ENCODE assay signal across 34 cellular contexts in the genomic region with DNA sequence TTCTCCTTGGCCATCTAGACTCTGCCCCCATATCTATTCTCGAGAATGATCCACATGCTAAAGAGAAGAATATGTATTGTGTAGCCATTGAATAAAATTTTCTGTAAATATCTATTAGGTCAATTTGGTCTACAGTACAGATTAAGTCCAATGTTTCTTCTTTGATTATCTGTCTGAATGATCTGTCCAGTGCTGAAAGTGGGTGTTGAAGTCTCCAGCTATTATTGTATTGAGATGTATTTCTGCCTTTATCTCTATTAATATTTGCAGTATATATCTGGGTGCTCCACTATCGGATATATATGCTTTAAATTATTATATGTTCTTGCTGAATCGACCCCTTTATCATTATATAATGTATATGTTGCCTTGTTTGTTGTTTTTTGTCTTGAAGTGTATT.
A peak's percentile ranks its signal among the peaks of the same experiment; 100 is the strongest.
DNase-seq lines count a peak whose midpoint lies in the region; ATAC-seq, FAIRE-seq and TF ChIP-seq lines count a peak whose summit lies in the region.
"Had no signal": no experiment of that assay in that cellular context is flagged by ENCODE, and none has a peak within 500 bp of the region (broad histone marks: within the 10 kb centered on the region; RNA-seq: fewer than 3 reads in every experiment).

No MANE protein-coding gene starts in this region.

- H3K27ac ChIP-seq in A549, result no peak overlapping the region
- H3K27ac ChIP-seq: 22Rv1; BLaER1; BLaER1 treated with 17β-estradiol and CSF1 and Interleukin-3, amounts not matched to agents 10 nM and 100 nM; C4-2B had no signal

- TF ChIP-seq RAD21 in A549 (conservative IDR thresholded peaks at IDR 0.05 in 1 of 2, IDR thresholded peaks at IDR 0.05 in 1 of 2) (no peak), Ishikawa (IDR thresholded peaks at IDR 0.05; ENCODE audit: low read depth) (no peak)

- 3% methylated on average over 3 of the region's 3 CpGs for WGBS in A549 (ENCODE audit: missing lambda C conversion rate)

- TF ChIP-seq POLR2A in A549 (IDR thresholded peaks at IDR 0.05; ENCODE audit: low read length), result no peak

- POLR2A ChIA-PET in A549 (lab: Yijun Ruan, JAX), result no interaction called here

- TF ChIP-seq CTCF in A549 (IDR thresholded peaks at IDR 0.05) (no peak), choroid plexus epithelial cell (conservative IDR thresholded peaks at IDR 0.05; ENCODE audit: low read depth, low read length) (no peak)

- H3K9me3 ChIP-seq in A549, result no peaks in the 10 kb centered on the region
- H3K9me3 ChIP-seq: BE2C; BLaER1; BLaER1 treated with 17β-estradiol and CSF1 and Interleukin-3, amounts not matched to agents 10 nM and 100 nM; Caco-2 had no signal

- ATAC-seq in A549 (no peak), GM21367 (IDR thresholded peaks at IDR 0.05; ENCODE audit: unreplicated experiment) (no peak)
- ATAC-seq: CD8-positive, alpha-beta T cell had no signal

- TF ChIP-seq EP300 in A549 (IDR thresholded peaks at IDR 0.05) (no peak), Ishikawa (IDR thresholded peaks at IDR 0.05; ENCODE audit: borderline replicate concordance) (no peak)

- DNase-seq in A549 (ENCODE audit: low read depth in 1 of 2, low spot score in 1 of 2), result no peak
- peak; percentile 14 for DNase-seq in choroid plexus epithelial cell (ENCODE audit: low read depth)
- DNase-seq in iris pigment epithelial cell (ENCODE audit: low read depth), result peak; percentile 4
- no peak for DNase-seq in activated CD8-positive, alpha-beta memory T cell treated with anti-CD3 and anti-CD28 coated beads, Interleukin-2, amount 50 U/mL, for 4 hours
- DNase-seq in NCI-H1417 (lab: John Stamatoyannopoulos, UW), result no peak
- DNase-seq in effector CD8-positive, alpha-beta T cell (lab: John Stamatoyannopoulos, UW), result no peak
- DNase-seq: 8988T; ACHN; AML-193; BE2C; C1 segment of cervical spinal cord; Caco-2; Calu3; CD4-positive, alpha-beta memory T cell; CD4-positive, alpha-beta T cell; CD4-positive, CD25-positive, alpha-beta regulatory T cell; CD8-positive, alpha-beta memory T cell; CD8-positive, alpha-beta T cell; COR-L47; DMS 273 treated with DMSO at 0.1 percent for 48 hours; DMS153; DMS53; DMS79; DMS79 treated with DMSO at 0.1 percent for 48 hours; DND-41; EL had no signal

- H3K4me3 ChIP-seq in A549, result no peak overlapping the region
- no peak overlapping the region for H3K4me3 ChIP-seq in choroid plexus epithelial cell (ENCODE audit: low read depth, low read length)
- H3K4me3 ChIP-seq: BLaER1; BLaER1 treated with 17β-estradiol and CSF1 and Interleukin-3, amounts not matched to agents 10 nM and 100 nM had no signal

- no peak overlapping the region for H3K4me2 ChIP-seq in A549
- H3K4me2 ChIP-seq: BLaER1; BLaER1 treated with 17β-estradiol and CSF1 and Interleukin-3, amounts not matched to agents 10 nM and 100 nM had no signal

- FAIRE-seq in A549 (lab: Jason Lieb, UNC), result no peak
- FAIRE-seq: A204.1, D721Med had no signal

- CTCF ChIA-PET in A549 (lab: Yijun Ruan, JAX), result no interaction called here

- no peaks in the 10 kb centered on the region for H3K4me1 ChIP-seq in A549
- H3K4me1 ChIP-seq: BE2C; BLaER1; BLaER1 treated with 17β-estradiol and CSF1 and Interleukin-3, amounts not matched to agents 10 nM and 100 nM; Caco-2 had no signal

TF ChIP-seq in A549, 52 proteins besides CTCF, POLR2A, EP300 and RAD21:
- TF ChIP-seq GATA3 (IDR thresholded peaks at IDR 0.05; ENCODE audit: borderline replicate concordance), result no peak
- TF ChIP-seq RARB (CRISPR knock-in tag; IDR thresholded peaks at IDR 0.05), result no peak
- TF ChIP-seq, protein P1, sequence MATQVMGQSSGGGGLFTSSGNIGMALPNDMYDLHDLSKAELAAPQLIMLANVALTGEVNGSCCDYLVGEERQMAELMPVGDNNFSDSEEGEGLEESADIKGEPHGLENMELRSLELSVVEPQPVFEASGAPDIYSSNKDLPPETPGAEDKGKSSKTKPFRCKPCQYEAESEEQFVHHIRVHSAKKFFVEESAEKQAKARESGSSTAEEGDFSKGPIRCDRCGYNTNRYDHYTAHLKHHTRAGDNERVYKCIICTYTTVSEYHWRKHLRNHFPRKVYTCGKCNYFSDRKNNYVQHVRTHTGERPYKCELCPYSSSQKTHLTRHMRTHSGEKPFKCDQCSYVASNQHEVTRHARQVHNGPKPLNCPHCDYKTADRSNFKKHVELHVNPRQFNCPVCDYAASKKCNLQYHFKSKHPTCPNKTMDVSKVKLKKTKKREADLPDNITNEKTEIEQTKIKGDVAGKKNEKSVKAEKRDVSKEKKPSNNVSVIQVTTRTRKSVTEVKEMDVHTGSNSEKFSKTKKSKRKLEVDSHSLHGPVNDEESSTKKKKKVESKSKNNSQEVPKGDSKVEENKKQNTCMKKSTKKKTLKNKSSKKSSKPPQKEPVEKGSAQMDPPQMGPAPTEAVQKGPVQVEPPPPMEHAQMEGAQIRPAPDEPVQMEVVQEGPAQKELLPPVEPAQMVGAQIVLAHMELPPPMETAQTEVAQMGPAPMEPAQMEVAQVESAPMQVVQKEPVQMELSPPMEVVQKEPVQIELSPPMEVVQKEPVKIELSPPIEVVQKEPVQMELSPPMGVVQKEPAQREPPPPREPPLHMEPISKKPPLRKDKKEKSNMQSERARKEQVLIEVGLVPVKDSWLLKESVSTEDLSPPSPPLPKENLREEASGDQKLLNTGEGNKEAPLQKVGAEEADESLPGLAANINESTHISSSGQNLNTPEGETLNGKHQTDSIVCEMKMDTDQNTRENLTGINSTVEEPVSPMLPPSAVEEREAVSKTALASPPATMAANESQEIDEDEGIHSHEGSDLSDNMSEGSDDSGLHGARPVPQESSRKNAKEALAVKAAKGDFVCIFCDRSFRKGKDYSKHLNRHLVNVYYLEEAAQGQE (IDR thresholded peaks at IDR 0.05), result peak; percentile 49; the same call in 1 of the 2 replicates
- TF ChIP-seq ZSCAN20 (CRISPR knock-in tag; IDR thresholded peaks at IDR 0.05), result no peak
TF ChIP-seq in A549: peak in this region for 1.

TF ChIP-seq in Ishikawa, 13 proteins besides CTCF, POLR2A, EP300 and RAD21:
- TF ChIP-seq, protein P1 (IDR thresholded peaks at IDR 0.05; ENCODE audit: low read depth), result peak; percentile 76
- TF ChIP-seq TCF12 (IDR thresholded peaks at IDR 0.05; ENCODE audit: low read depth) (no peak), FOXM1 (IDR thresholded peaks at IDR 0.05; ENCODE audit: borderline replicate concordance, low read depth) (no peak), NFIC (IDR thresholded peaks at IDR 0.05) (no peak), CREB1 (IDR thresholded peaks at IDR 0.05; ENCODE audit: low read depth) (no peak), YY1 (IDR thresholded peaks at IDR 0.05; ENCODE audit: low read depth) (no peak), EGR1 (IDR thresholded peaks at IDR 0.05) (no peak)
- TF ChIP-seq, protein P2, sequence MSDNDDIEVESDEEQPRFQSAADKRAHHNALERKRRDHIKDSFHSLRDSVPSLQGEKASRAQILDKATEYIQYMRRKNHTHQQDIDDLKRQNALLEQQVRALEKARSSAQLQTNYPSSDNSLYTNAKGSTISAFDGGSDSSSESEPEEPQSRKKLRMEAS (IDR thresholded peaks at IDR 0.05), result no peak
TF ChIP-seq in Ishikawa: peak in this region for 1.

Comparison
In these comparisons a context has a peak if more than half of its experiments do, and no peak if none do; other contexts are left out.
1. DNase-seq: peak in choroid plexus epithelial cell (single experiment) and iris pigment epithelial cell (single experiment); none in A549 (0 of 2), activated CD8-positive, alpha-beta memory T cell treated with anti-CD3 and anti-CD28 coated beads, Interleukin-2, amount 50 U/mL, for 4 hours (single experiment), NCI-H1417 (0 of 3) and effector CD8-positive, alpha-beta T cell (single experiment).